ENCODE assay signal across 21 cellular contexts in the genomic region with DNA sequence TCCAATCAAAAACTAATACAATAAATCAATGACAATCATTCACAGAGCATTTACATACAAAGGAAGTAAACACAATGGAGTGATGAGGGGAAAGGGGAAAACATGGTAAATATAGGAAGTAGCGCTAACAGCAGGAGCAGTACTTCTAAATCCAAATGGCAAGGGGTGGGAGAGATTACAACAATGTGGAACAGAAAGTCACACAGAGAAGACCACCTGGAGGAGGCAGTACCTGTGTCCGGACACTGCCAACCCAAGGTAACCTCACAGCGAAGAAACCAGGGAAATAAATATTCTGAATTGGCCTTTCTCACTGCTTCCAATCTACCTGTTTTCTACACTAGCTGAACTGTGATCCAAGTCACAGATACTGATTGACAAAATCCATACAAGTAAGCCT. TPM values are rescaled to one million over a fixed set of nuclear protein-coding genes. Genes with fewer than 3 reads are reported as not detected.
DNase-seq lines count a peak whose midpoint lies in the region; ATAC-seq and TF ChIP-seq lines count a peak whose summit lies in the region.
"Had no signal": no experiment of that assay in that cellular context is flagged by ENCODE, and none has a peak within 500 bp of the region (broad histone marks: within the 10 kb centered on the region; RNA-seq: fewer than 3 reads in every experiment).

No MANE protein-coding gene starts in this region.

- H3K9me2 ChIP-seq in DOHH2 (replicated peaks; ENCODE audit: control insufficient read depth, low read length) = no peaks in the 10 kb centered on the region
- H3K9me2 ChIP-seq in Karpas-422 (replicated peaks; ENCODE audit: insufficient read depth, low read length) = no peaks in the 10 kb centered on the region

- peaks cover 56% of the 10 kb centered on the region for H3K4me1 Mint-ChIP-seq in dendritic cell treated with granulocyte-macrophage colony-stimulating factor and Interleukin-4, amounts not matched to agents 40 ng/mL and 50 ng/mL, for 4 days (ENCODE audit: low read depth)
- peaks cover 47 to 96% (median 88%) of the 10 kb centered on the region in 4 donors for H3K4me1 Mint-ChIP-seq in naive thymus-derived CD8-positive, alpha-beta T cell

- no peaks in the 10 kb centered on the region for H3K27me3 ChIP-seq in DOHH2 (ENCODE audit: control insufficient read depth, low read length)
- H3K27me3 ChIP-seq in Karpas-422 (ENCODE audit: low read length) = no peaks in the 10 kb centered on the region
- no peaks in the 10 kb centered on the region for H3K27me3 ChIP-seq in left ventricle myocardium inferior (ENCODE audit: low read depth)
- H3K27me3 ChIP-seq: upper lobe of right lung had no signal

- H3K4me3 ChIP-seq in DOHH2 (ENCODE audit: low read length) = peak overlapping the region; percentile 68
- no peak overlapping the region for H3K4me3 ChIP-seq in Karpas-422 (ENCODE audit: low read length)
- H3K4me3 ChIP-seq in left ventricle myocardium inferior = no peak overlapping the region
- H3K4me3 ChIP-seq: skin epidermis, upper lobe of right lung had no signal

- peaks cover 94% of the 10 kb centered on the region for H3K79me2 ChIP-seq in DOHH2 (ENCODE audit: control insufficient read depth, low read length)
- peaks cover 98% of the 10 kb centered on the region for H3K79me2 ChIP-seq in Karpas-422 (ENCODE audit: low read length)

- H4K20me1 ChIP-seq in DOHH2 (ENCODE audit: control insufficient read depth, insufficient read depth, low read depth, low read length) (peaks cover 9% of the 10 kb centered on the region), Karpas-422 (ENCODE audit: insufficient read depth, low read depth, low read length) (no peaks in the 10 kb centered on the region)

- peaks cover 53% of the 10 kb centered on the region for H3F3A ChIP-seq in DOHH2 (ENCODE audit: control insufficient read depth, insufficient read depth)

- POLR2A ChIA-PET in naive thymus-derived CD8-positive, alpha-beta T cell (lab: Charles Lee) = no interaction called here

- H3K4me2 ChIP-seq in DOHH2 (ENCODE audit: low read length) (peak overlapping the region; percentile 80), Karpas-422 (ENCODE audit: low read depth, low read length, poor library complexity, severe bottlenecking) (no peak overlapping the region)

- 0 out of 2 replicates have a peak, but pooled peaks cover under 1% of the 10 kb centered on the region for H3K9me3 ChIP-seq in DOHH2 (ENCODE audit: control insufficient read depth, insufficient read depth, low read length)
- no peaks in the 10 kb centered on the region for H3K9me3 ChIP-seq in Karpas-422 (ENCODE audit: low read length)
- no peaks in the 10 kb centered on the region for H3K9me3 ChIP-seq in left ventricle myocardium inferior (replicated peaks)
- H3K9me3 ChIP-seq: upper lobe of right lung had no signal

- no peak overlapping the region for H3K4me3 Mint-ChIP-seq in dendritic cell treated with granulocyte-macrophage colony-stimulating factor and Interleukin-4, amounts not matched to agents 40 ng/mL and 50 ng/mL, for 4 days
- H3K4me3 Mint-ChIP-seq in naive thymus-derived CD8-positive, alpha-beta T cell = peak overlapping the region in 6 of 10 donors; percentile 2 to 51 (median 26)
- H3K4me3 Mint-ChIP-seq: activated CD8-positive, alpha-beta memory T cell treated with anti-CD3 and anti-CD28 coated beads, Interleukin-2, amount 10 ng/mL, durations not matched to agents 7 days and 5 days had no signal

- TF ChIP-seq CTCF in DOHH2 (IDR thresholded peaks at IDR 0.05; ENCODE audit: low read depth, low read length, poor library complexity, severe bottlenecking) (no peak), left ventricle myocardium inferior (IDR thresholded peaks at IDR 0.05; ENCODE audit: borderline replicate concordance) (no peak)

- ATAC-seq in naive thymus-derived CD8-positive, alpha-beta T cell = no peak
- no peak for ATAC-seq in GM21381 (IDR thresholded peaks at IDR 0.05; ENCODE audit: unreplicated experiment)
- ATAC-seq: activated CD8-positive, alpha-beta memory T cell treated with anti-CD3 and anti-CD28 coated beads, Interleukin-2, amount 10 ng/mL, durations not matched to agents 7 days and 5 days; upper lobe of right lung had no signal

- peak overlapping the region; percentile 23 for H3K27ac Mint-ChIP-seq in dendritic cell treated with granulocyte-macrophage colony-stimulating factor and Interleukin-4, amounts not matched to agents 40 ng/mL and 50 ng/mL, for 4 days
- peak overlapping the region in 5 of 10 donors; percentile 9 to 73 (median 36) for H3K27ac Mint-ChIP-seq in naive thymus-derived CD8-positive, alpha-beta T cell
- H3K27ac Mint-ChIP-seq: activated CD8-positive, alpha-beta memory T cell treated with anti-CD3 and anti-CD28 coated beads, Interleukin-2, amount 10 ng/mL, durations not matched to agents 7 days and 5 days had no signal

- no peak overlapping the region for H3K9ac ChIP-seq in Karpas-422 (ENCODE audit: low read length)

- H2AFZ ChIP-seq in Karpas-422 (ENCODE audit: low read length) = no peak overlapping the region

- H3K4me1 ChIP-seq in DOHH2 (ENCODE audit: control insufficient read depth, low read length) (peaks cover 98% of the 10 kb centered on the region), Karpas-422 (ENCODE audit: low read length) (peaks cover 91% of the 10 kb centered on the region), left ventricle myocardium inferior (peaks cover 80% of the 10 kb centered on the region)

- H3K36me3 ChIP-seq in DOHH2 (ENCODE audit: control insufficient read depth, low read length) (peaks cover 24% of the 10 kb centered on the region), Karpas-422 (ENCODE audit: insufficient read depth, low read length) (no peaks in the 10 kb centered on the region), left ventricle myocardium inferior (peaks cover 4% of the 10 kb centered on the region)

- H3K9me3 Mint-ChIP-seq in dendritic cell treated with granulocyte-macrophage colony-stimulating factor and Interleukin-4, amounts not matched to agents 40 ng/mL and 50 ng/mL, for 4 days = no peaks in the 10 kb centered on the region
- H3K9me3 Mint-ChIP-seq in naive thymus-derived CD8-positive, alpha-beta T cell = no peaks in the 10 kb centered on the region

- H3K27ac ChIP-seq in DOHH2 (ENCODE audit: low read depth, low read length) (peak overlapping the region; percentile 99), Karpas-422 (ENCODE audit: low read length) (peak overlapping the region; percentile 63), left ventricle myocardium inferior (replicated peaks) (no peak overlapping the region), substantia nigra (ENCODE audit: low read depth, low read length, poor library complexity, severe bottlenecking) (no peak overlapping the region)
- H3K27ac ChIP-seq: skin epidermis, upper lobe of right lung had no signal

- intact Hi-C loops in dendritic cell treated with granulocyte-macrophage colony-stimulating factor and Interleukin-4, amounts not matched to agents 40 ng/mL and 50 ng/mL, for 4 days (cut with micrococcal nuclease) = no loop called here
- intact Hi-C loops in left ventricle myocardium inferior (cut with micrococcal nuclease) = no loop called here

- DNase-seq in Karpas-422 = no peak
- no peak for DNase-seq in naive thymus-derived CD8-positive, alpha-beta T cell
- DNase-seq in left ventricle myocardium inferior = no peak
- no peak for DNase-seq in NCI-H526 (lab: John Stamatoyannopoulos, UW)
- no peak for DNase-seq in substantia nigra (lab: John Stamatoyannopoulos, UW)
- DNase-seq: activated CD4-positive, alpha-beta T cell treated with anti-CD3 and anti-CD28 coated beads for 48 hours; activated CD8-positive, alpha-beta memory T cell treated with anti-CD3 and anti-CD28 coated beads, Interleukin-2, amount 10 ng/mL, durations not matched to agents 7 days and 5 days; amniotic stem cell; COR-L47; DND-41; hypothalamus; NCI-H1417 treated with DMSO at 0.1 percent for 48 hours; NCI-H2171 treated with DMSO at 0.1 percent for 48 hours; NCI-H774; stimulated activated CD4-positive, alpha-beta T cell treated with anti-CD3 and anti-CD28 coated beads, Interleukin-2, amount 100 ng/mL, for 48 hours; T-helper 1 cell; upper lobe of right lung had no signal

- H3K27me3 Mint-ChIP-seq in dendritic cell treated with granulocyte-macrophage colony-stimulating factor and Interleukin-4, amounts not matched to agents 40 ng/mL and 50 ng/mL, for 4 days = no peaks in the 10 kb centered on the region
- H3K27me3 Mint-ChIP-seq in naive thymus-derived CD8-positive, alpha-beta T cell = no peaks in the 10 kb centered on the region
- H3K27me3 Mint-ChIP-seq: activated CD8-positive, alpha-beta memory T cell treated with anti-CD3 and anti-CD28 coated beads, Interleukin-2, amount 10 ng/mL, durations not matched to agents 7 days and 5 days had no signal

- peaks cover 43% of the 10 kb centered on the region for H3K36me3 Mint-ChIP-seq in dendritic cell treated with granulocyte-macrophage colony-stimulating factor and Interleukin-4, amounts not matched to agents 40 ng/mL and 50 ng/mL, for 4 days (ENCODE audit: low read depth)
- peaks cover 0 to 14% (median 6%) of the 10 kb centered on the region in 3 donors for H3K36me3 Mint-ChIP-seq in naive thymus-derived CD8-positive, alpha-beta T cell

RNA-seq across cellular contexts. Expression of a gene that starts 58.2 kb away (rescaled TPM):
- 46.0 and 79.8 TPM in 2 replicates for total RNA-seq in Karpas-422 (2014; rRNA removed; shearing (Covaris generic); ENCODE audit: low replicate concordance)
- total RNA-seq in naive thymus-derived CD8-positive, alpha-beta T cell = 10 to 100 TPM; 64.0 to 65.9 TPM
- polyA plus RNA-seq in naive thymus-derived CD8-positive, alpha-beta T cell = 10 to 100 TPM; 61.7 to 71.9 (median 64.9) TPM
- 29.2 TPM for total RNA-seq in left ventricle myocardium inferior

Comparison
In these comparisons a context has a peak if more than half of its experiments do, and no peak if none do; other contexts are left out.
1. H3K27ac ChIP-seq: peak in DOHH2 (single experiment) and Karpas-422 (single experiment); none in left ventricle myocardium inferior (single experiment) and substantia nigra (single experiment).